ENCODE assay signal across 1 cellular context in the genomic region with DNA sequence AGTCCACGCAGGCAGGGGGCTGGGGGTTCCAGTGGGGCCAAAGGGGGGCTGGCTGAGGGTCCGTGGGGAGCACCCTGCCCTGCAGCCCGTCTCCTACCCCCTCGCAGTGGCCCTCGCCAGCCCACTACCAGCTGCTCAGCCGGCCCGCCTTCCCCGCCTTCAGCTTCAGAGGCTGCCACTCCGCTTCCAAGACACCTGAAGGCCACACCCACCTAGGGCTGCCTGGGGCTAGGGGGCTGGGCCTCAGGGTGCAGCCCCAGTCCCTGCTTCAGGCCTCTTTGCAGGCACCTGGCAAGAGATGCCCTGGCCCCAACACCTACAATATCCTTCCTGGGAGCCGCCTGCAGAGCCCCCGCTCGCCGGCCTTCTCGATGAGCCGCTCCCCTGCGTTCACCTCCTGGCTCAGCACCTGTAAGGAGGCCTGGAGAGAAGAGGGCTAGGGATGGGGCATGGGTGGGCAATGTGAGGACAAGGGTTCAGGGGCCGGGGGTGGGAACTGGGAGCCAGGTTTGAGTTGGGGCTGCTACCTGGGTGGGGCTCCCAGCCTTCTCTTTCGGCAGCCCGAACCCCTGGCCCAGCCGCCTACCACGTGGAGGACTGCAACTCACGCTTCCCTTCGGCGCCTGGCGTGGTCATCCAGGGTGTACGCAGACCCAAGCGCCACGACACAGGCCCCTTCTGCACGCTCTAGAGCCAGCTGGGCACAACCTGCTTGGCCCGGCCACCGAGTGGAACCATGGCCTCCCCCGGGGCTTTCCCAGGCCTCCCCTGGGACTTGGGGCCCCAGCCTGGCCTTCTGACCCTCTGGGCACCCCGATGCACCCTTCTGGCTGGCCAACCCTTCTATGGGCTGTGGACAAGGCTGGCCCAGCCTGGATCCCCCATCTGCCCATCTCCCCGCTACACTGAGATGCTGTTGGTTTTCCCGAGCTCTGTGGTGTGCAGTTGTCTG.
TF ChIP-seq lines count a peak whose summit lies in the region.

No MANE protein-coding gene starts in this region.

TF ChIP-seq in GM23338, 12 proteins besides CTCF, POLR2A, EP300 and RAD21 (continued from another document):
- TF ChIP-seq POLR2AphosphoS5 (IDR thresholded peaks at IDR 0.05; ENCODE audit: low read depth) (no peak), NANOG (IDR thresholded peaks at IDR 0.05; ENCODE audit: borderline replicate concordance) (no peak), CREB1 (CRISPR knock-in tag; IDR thresholded peaks at IDR 0.05; ENCODE audit: low read depth) (no peak), EZH2 (IDR thresholded peaks at IDR 0.05; ENCODE audit: low read depth, unreplicated experiment) (no peak), STAT1 (IDR thresholded peaks at IDR 0.05; ENCODE audit: unreplicated experiment) (no peak), ZNF114 (CRISPR knock-in tag; IDR thresholded peaks at IDR 0.05) (no peak)
- TF ChIP-seq, protein P1, sequence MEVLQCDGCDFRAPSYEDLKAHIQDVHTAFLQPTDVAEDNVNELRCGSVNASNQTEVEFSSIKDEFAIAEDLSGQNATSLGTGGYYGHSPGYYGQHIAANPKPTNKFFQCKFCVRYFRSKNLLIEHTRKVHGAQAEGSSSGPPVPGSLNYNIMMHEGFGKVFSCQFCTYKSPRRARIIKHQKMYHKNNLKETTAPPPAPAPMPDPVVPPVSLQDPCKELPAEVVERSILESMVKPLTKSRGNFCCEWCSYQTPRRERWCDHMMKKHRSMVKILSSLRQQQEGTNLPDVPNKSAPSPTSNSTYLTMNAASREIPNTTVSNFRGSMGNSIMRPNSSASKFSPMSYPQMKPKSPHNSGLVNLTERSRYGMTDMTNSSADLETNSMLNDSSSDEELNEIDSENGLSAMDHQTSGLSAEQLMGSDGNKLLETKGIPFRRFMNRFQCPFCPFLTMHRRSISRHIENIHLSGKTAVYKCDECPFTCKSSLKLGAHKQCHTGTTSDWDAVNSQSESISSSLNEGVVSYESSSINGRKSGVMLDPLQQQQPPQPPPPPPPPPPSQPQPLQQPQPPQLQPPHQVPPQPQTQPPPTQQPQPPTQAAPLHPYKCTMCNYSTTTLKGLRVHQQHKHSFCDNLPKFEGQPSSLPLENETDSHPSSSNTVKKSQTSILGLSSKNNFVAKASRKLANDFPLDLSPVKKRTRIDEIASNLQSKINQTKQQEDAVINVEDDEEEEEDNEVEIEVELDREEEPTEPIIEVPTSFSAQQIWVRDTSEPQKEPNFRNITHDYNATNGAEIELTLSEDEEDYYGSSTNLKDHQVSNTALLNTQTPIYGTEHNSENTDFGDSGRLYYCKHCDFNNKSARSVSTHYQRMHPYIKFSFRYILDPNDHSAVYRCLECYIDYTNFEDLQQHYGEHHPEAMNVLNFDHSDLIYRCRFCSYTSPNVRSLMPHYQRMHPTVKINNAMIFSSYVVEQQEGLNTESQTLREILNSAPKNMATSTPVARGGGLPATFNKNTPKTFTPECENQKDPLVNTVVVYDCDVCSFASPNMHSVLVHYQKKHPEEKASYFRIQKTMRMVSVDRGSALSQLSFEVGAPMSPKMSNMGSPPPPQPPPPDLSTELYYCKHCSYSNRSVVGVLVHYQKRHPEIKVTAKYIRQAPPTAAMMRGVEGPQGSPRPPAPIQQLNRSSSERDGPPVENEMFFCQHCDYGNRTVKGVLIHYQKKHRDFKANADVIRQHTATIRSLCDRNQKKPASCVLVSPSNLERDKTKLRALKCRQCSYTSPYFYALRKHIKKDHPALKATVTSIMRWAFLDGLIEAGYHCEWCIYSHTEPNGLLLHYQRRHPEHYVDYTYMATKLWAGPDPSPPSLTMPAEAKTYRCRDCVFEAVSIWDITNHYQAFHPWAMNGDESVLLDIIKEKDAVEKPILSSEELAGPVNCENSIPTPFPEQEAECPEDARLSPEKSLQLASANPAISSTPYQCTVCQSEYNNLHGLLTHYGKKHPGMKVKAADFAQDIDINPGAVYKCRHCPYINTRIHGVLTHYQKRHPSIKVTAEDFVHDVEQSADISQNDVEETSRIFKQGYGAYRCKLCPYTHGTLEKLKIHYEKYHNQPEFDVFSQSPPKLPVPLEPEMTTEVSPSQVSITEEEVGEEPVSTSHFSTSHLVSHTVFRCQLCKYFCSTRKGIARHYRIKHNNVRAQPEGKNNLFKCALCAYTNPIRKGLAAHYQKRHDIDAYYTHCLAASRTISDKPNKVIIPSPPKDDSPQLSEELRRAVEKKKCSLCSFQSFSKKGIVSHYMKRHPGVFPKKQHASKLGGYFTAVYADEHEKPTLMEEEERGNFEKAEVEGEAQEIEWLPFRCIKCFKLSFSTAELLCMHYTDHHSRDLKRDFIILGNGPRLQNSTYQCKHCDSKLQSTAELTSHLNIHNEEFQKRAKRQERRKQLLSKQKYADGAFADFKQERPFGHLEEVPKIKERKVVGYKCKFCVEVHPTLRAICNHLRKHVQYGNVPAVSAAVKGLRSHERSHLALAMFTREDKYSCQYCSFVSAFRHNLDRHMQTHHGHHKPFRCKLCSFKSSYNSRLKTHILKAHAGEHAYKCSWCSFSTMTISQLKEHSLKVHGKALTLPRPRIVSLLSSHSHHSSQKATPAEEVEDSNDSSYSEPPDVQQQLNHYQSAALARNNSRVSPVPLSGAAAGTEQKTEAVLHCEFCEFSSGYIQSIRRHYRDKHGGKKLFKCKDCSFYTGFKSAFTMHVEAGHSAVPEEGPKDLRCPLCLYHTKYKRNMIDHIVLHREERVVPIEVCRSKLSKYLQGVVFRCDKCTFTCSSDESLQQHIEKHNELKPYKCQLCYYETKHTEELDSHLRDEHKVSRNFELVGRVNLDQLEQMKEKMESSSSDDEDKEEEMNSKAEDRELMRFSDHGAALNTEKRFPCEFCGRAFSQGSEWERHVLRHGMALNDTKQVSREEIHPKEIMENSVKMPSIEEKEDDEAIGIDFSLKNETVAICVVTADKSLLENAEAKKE (CRISPR knock-in tag; IDR thresholded peaks at IDR 0.05), result no peak
- TF ChIP-seq, protein P2, sequence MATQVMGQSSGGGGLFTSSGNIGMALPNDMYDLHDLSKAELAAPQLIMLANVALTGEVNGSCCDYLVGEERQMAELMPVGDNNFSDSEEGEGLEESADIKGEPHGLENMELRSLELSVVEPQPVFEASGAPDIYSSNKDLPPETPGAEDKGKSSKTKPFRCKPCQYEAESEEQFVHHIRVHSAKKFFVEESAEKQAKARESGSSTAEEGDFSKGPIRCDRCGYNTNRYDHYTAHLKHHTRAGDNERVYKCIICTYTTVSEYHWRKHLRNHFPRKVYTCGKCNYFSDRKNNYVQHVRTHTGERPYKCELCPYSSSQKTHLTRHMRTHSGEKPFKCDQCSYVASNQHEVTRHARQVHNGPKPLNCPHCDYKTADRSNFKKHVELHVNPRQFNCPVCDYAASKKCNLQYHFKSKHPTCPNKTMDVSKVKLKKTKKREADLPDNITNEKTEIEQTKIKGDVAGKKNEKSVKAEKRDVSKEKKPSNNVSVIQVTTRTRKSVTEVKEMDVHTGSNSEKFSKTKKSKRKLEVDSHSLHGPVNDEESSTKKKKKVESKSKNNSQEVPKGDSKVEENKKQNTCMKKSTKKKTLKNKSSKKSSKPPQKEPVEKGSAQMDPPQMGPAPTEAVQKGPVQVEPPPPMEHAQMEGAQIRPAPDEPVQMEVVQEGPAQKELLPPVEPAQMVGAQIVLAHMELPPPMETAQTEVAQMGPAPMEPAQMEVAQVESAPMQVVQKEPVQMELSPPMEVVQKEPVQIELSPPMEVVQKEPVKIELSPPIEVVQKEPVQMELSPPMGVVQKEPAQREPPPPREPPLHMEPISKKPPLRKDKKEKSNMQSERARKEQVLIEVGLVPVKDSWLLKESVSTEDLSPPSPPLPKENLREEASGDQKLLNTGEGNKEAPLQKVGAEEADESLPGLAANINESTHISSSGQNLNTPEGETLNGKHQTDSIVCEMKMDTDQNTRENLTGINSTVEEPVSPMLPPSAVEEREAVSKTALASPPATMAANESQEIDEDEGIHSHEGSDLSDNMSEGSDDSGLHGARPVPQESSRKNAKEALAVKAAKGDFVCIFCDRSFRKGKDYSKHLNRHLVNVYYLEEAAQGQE (IDR thresholded peaks at IDR 0.05; ENCODE audit: unreplicated experiment), result no peak
- TF ChIP-seq, protein P3, sequence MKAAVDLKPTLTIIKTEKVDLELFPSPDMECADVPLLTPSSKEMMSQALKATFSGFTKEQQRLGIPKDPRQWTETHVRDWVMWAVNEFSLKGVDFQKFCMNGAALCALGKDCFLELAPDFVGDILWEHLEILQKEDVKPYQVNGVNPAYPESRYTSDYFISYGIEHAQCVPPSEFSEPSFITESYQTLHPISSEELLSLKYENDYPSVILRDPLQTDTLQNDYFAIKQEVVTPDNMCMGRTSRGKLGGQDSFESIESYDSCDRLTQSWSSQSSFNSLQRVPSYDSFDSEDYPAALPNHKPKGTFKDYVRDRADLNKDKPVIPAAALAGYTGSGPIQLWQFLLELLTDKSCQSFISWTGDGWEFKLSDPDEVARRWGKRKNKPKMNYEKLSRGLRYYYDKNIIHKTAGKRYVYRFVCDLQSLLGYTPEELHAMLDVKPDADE (IDR thresholded peaks at IDR 0.05), result no peak
TF ChIP-seq in GM23338: peak in this region for 0.
